ENCODE assay signal across 8 cellular contexts in the genomic region with DNA sequence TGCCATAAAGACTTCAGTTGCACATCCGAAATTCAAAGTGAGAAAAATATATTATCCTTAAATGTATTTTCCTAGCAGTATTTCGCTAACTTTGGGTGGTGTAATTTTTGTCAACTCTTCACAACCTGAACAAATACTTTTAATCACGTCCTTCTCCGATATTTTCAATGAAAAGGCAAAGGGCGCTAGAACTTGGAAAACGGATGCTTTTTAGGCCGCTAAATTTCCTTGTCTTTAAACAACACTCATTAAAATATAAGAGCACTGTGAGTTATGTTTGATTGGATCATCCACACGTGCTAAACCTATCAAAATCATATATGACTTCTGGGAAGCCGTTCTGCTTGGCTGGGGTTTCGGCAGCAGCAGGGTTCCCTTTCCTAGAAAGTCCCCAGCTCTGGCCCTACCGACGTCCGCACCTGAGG. TPM values are rescaled to one million over a fixed set of nuclear protein-coding genes. Genes with fewer than 3 reads are reported as not detected.
DNase-seq lines count a peak whose midpoint lies in the region; ATAC-seq and TF ChIP-seq lines count a peak whose summit lies in the region.

No MANE protein-coding gene starts in this region.

- no peaks in the 10 kb centered on the region for H3K9me3 Mint-ChIP-seq in effector memory CD8-positive, alpha-beta T cell

- H3K4me1 ChIP-seq in DOHH2 (ENCODE audit: control insufficient read depth, low read length) (peaks cover 20% of the 10 kb centered on the region), neuronal stem cell (ENCODE audit: control insufficient read depth in 2 of 2, insufficient read depth in 1 of 2, low read depth in 1 of 2, low read length in 2 of 2) (peaks cover 0 to 5% of the 10 kb centered on the region in 2 donors)

- ATAC-seq in effector memory CD8-positive, alpha-beta T cell (replicated peaks) = no peak

- no peak overlapping the region for H2AK5ac ChIP-seq in neuronal stem cell (ENCODE audit: low read depth, low read length)

- H2AFZ ChIP-seq in neuronal stem cell (ENCODE audit: low read length) = peak overlapping the region; percentile 95

- no peak overlapping the region for H2BK12ac ChIP-seq in neuronal stem cell (ENCODE audit: low read length)

- peak overlapping the region; percentile 98 to 99 for H3K4me3 Mint-ChIP-seq in effector memory CD8-positive, alpha-beta T cell

- DNase-seq in NOMO-1 treated with dmso at 0.1 percent for 144 hours (lab: John Stamatoyannopoulos, UW; ENCODE audit: unreplicated experiment) = peak; percentile 70
- DNase-seq in effector memory CD8-positive, alpha-beta T cell = no peak
- no peak for DNase-seq in neuronal stem cell (ENCODE audit: low spot score)
- DNase-seq in HCEC 1CT = no peak
- DNase-seq in G401 (ENCODE audit: low spot score) = no peak
- DNase-seq in NCI-H2196 treated with DMSO at 0.1 percent for 48 hours (lab: John Stamatoyannopoulos, UW; ENCODE audit: unreplicated experiment) = no peak
- no peak for DNase-seq in NCI-H1694 treated with DMSO at 0.1 percent for 48 hours (lab: John Stamatoyannopoulos, UW)

- peaks cover 45% of the 10 kb centered on the region for H3K79me2 ChIP-seq in DOHH2 (ENCODE audit: control insufficient read depth, low read length)

- H3K9me2 ChIP-seq in DOHH2 (replicated peaks; ENCODE audit: control insufficient read depth, low read length) = no peaks in the 10 kb centered on the region

- peaks cover 0 to 2% of the 10 kb centered on the region in 2 donors for H3K27me3 Mint-ChIP-seq in effector memory CD8-positive, alpha-beta T cell

- H3K4me1 Mint-ChIP-seq in effector memory CD8-positive, alpha-beta T cell (ENCODE audit: low read depth in 2 of 2) = peaks cover 26 to 36% of the 10 kb centered on the region in 2 donors

- H3K4me3 ChIP-seq in DOHH2 (ENCODE audit: low read length) (peak overlapping the region; percentile 89), neuronal stem cell (ENCODE audit: low read length in 2 of 2) (peak overlapping the region; percentile 69 to 76)

- H3K23ac ChIP-seq in neuronal stem cell (ENCODE audit: low read depth, low read length, poor library complexity) = peak overlapping the region; percentile 21

- TF ChIP-seq CTCF in DOHH2 (IDR thresholded peaks at IDR 0.05; ENCODE audit: low read depth, low read length, poor library complexity, severe bottlenecking) = no peak

- H3F3A ChIP-seq in DOHH2 (ENCODE audit: control insufficient read depth, insufficient read depth) = 0 out of 2 replicates have a peak, but pooled peaks cover 4% of the 10 kb centered on the region

- H3K9me3 ChIP-seq in DOHH2 (ENCODE audit: control insufficient read depth, insufficient read depth, low read length) = no peaks in the 10 kb centered on the region
- no peaks in the 10 kb centered on the region for H3K9me3 ChIP-seq in neuronal stem cell (replicated peaks in 1 of 2; ENCODE audit: control insufficient read depth in 2 of 2, insufficient read depth in 1 of 2, low read depth in 1 of 2, low read length in 2 of 2)

- H4K20me1 ChIP-seq in DOHH2 (ENCODE audit: control insufficient read depth, insufficient read depth, low read depth, low read length) = peaks cover 3% of the 10 kb centered on the region; the same call in 1 of the 2 replicates

- peak overlapping the region; percentile 69 for H3K4me2 ChIP-seq in DOHH2 (ENCODE audit: low read length)
- peak overlapping the region; percentile 37 for H3K4me2 ChIP-seq in neuronal stem cell (ENCODE audit: insufficient read depth, low read length, poor library complexity, severe bottlenecking)

- H3K27me3 ChIP-seq in DOHH2 (ENCODE audit: control insufficient read depth, low read length) (no peaks in the 10 kb centered on the region), neuronal stem cell (ENCODE audit: control insufficient read depth in 3 of 3, insufficient read depth in 3 of 3, low read depth in 1 of 3, low read length in 3 of 3) (no peaks in the 10 kb centered on the region)

- H3K27ac Mint-ChIP-seq in effector memory CD8-positive, alpha-beta T cell = peak overlapping the region; percentile 98

- H3K36me3 Mint-ChIP-seq in effector memory CD8-positive, alpha-beta T cell (ENCODE audit: insufficient read depth) = peaks cover 24% of the 10 kb centered on the region

- H4K91ac ChIP-seq in neuronal stem cell (ENCODE audit: low read depth, low read length, poor library complexity) = no peak overlapping the region

- no peak overlapping the region for H2BK5ac ChIP-seq in neuronal stem cell (ENCODE audit: low read length)

- in situ Hi-C loops in G401 (cut with HindIII; ENCODE audit: low sequenced_read_pairs) = no loop called here

- H3K79me1 ChIP-seq in neuronal stem cell (ENCODE audit: low read depth, low read length) = no peaks in the 10 kb centered on the region

- H2BK120ac ChIP-seq in neuronal stem cell (ENCODE audit: low read depth, low read length) = no peak overlapping the region

- H3K14ac ChIP-seq in neuronal stem cell (ENCODE audit: low read length) = no peak overlapping the region

- peak overlapping the region; percentile 3 for H3K9ac ChIP-seq in neuronal stem cell (ENCODE audit: low read depth, low read length, poor library complexity)

- peak overlapping the region; percentile 72 for H3K18ac ChIP-seq in neuronal stem cell (ENCODE audit: low read length)

- no peak overlapping the region for H4K8ac ChIP-seq in neuronal stem cell (ENCODE audit: low read depth, low read length)

- H3K27ac ChIP-seq in DOHH2 (ENCODE audit: low read depth, low read length) = no peak overlapping the region
- no peak overlapping the region for H3K27ac ChIP-seq in neuronal stem cell (replicated peaks; ENCODE audit: low read length)

- H2BK15ac ChIP-seq in neuronal stem cell (ENCODE audit: low read length) = no peak overlapping the region

- no CpG with 5 or more reads among the region's 13 CpGs for WGBS in neuronal stem cell (ENCODE audit: extremely low coverage in 2 of 2, insufficient read length in 2 of 2, insufficient replicate concordance in 1 of 2), 2 donors

- H3K36me3 ChIP-seq in DOHH2 (ENCODE audit: control insufficient read depth, low read length) (peaks cover 14% of the 10 kb centered on the region; the same call in 1 of the 2 replicates), neuronal stem cell (replicated peaks in 1 of 2; ENCODE audit: control insufficient read depth in 2 of 2, insufficient read depth in 2 of 2, low read length in 2 of 2) (peaks cover 0 to 21% of the 10 kb centered on the region in 2 donors)

- H3K4ac ChIP-seq in neuronal stem cell (ENCODE audit: low read length) = no peak overlapping the region

RNA-seq across cellular contexts. Expression of a gene that starts 0.5 kb away (rescaled TPM):
- 22.1 TPM for polyA plus RNA-seq in neuronal stem cell (2013, experiment 1 of 2)
- polyA plus RNA-seq in neuronal stem cell (2013, experiment 2 of 2) = 22.6 TPM
- total RNA-seq in G401 (2014; rRNA removed; shearing (Covaris generic)) = 5.4 and 9.2 TPM in 2 replicates
